In genomic region chr7:109821156-109821555, GRCh38 we compare ENCODE assay signal across 22 cellular contexts.
A peak's percentile ranks its signal among the peaks of the same experiment; 100 is the strongest.
DNase-seq lines count a peak whose midpoint lies in the region; ATAC-seq, FAIRE-seq and TF ChIP-seq lines count a peak whose summit lies in the region.
"Had no signal": no experiment of that assay in that cellular context is flagged by ENCODE, and none has a peak within 500 bp of the region (broad histone marks: within the 10 kb centered on the region; RNA-seq: fewer than 3 reads in every experiment).

No MANE protein-coding gene starts in this region.

- no peaks in the 10 kb centered on the region for H4K20me1 ChIP-seq in astrocyte (ENCODE audit: insufficient read depth, low read length)
- H4K20me1 ChIP-seq: BLaER1 had no signal

- H3K4me3 ChIP-seq in astrocyte (ENCODE audit: insufficient read depth, low read depth, low read length) = no peak overlapping the region
- no peak overlapping the region for H3K4me3 ChIP-seq in SJCRH30
- H3K4me3 ChIP-seq: BLaER1, GM12878, GM23338 had no signal

- H3K4me2 ChIP-seq in astrocyte (ENCODE audit: low read length) = no peak overlapping the region
- H3K4me2 ChIP-seq: BLaER1, GM23338 had no signal

- H3K4me3 Mint-ChIP-seq in astrocyte (ENCODE audit: unreplicated experiment) = no peak overlapping the region
- H3K4me3 Mint-ChIP-seq: B cell; CD4-positive, CD25-positive, alpha-beta regulatory T cell; CD8-positive, alpha-beta T cell; GM23338; H9 had no signal

- no peaks in the 10 kb centered on the region for H3K9me3 Mint-ChIP-seq in astrocyte (ENCODE audit: unreplicated experiment)

- peaks cover 7% of the 10 kb centered on the region for H3K4me1 Mint-ChIP-seq in astrocyte (ENCODE audit: low read depth, unreplicated experiment)
- H3K4me1 Mint-ChIP-seq: B cell; CD4-positive, CD25-positive, alpha-beta regulatory T cell had no signal

- H3K36me3 ChIP-seq in astrocyte (ENCODE audit: insufficient read depth, low read length) = no peaks in the 10 kb centered on the region
- no peaks in the 10 kb centered on the region for H3K36me3 ChIP-seq in SJCRH30
- H3K36me3 ChIP-seq: BLaER1 had no signal

- H3K9me3 ChIP-seq in astrocyte (ENCODE audit: insufficient read depth, low read depth, low read length) (no peaks in the 10 kb centered on the region), SJCRH30 (replicated peaks) (peaks cover 3% of the 10 kb centered on the region; the same call in 1 of the 2 replicates)
- H3K9me3 ChIP-seq: Caco-2 had no signal

- H3K27me3 ChIP-seq in astrocyte (ENCODE audit: insufficient read depth, low read length) (no peaks in the 10 kb centered on the region), SJCRH30 (no peaks in the 10 kb centered on the region)
- H3K27me3 ChIP-seq: BLaER1 had no signal

- H3K27ac ChIP-seq in astrocyte (ENCODE audit: low read depth, low read length) (no peak overlapping the region), SJCRH30 (no peak overlapping the region)
- H3K27ac ChIP-seq: BLaER1, C4-2B had no signal

- ATAC-seq in left colon = no peak
- ATAC-seq: CD8-positive, alpha-beta T cell; GM12878; GM23338; HCT116 had no signal

- intact Hi-C loops in left colon (cut with DNase I, micrococcal nuclease) = no loop called here

- FAIRE-seq in astrocyte (lab: Jason Lieb, UNC) = no peak
- FAIRE-seq: D721Med, GM12878, GM19239 had no signal

- no peaks in the 10 kb centered on the region for H3K27me3 Mint-ChIP-seq in astrocyte (ENCODE audit: low read depth, unreplicated experiment)
- H3K27me3 Mint-ChIP-seq: B cell; CD4-positive, CD25-positive, alpha-beta regulatory T cell had no signal

- H3K27ac Mint-ChIP-seq in astrocyte (ENCODE audit: unreplicated experiment) = peak overlapping the region; percentile 80
- H3K27ac Mint-ChIP-seq: B cell; CD4-positive, CD25-positive, alpha-beta regulatory T cell; CD8-positive, alpha-beta T cell; GM23338; H9 had no signal

- H3K36me3 Mint-ChIP-seq in astrocyte (ENCODE audit: low read depth, unreplicated experiment) = no peaks in the 10 kb centered on the region
- H3K36me3 Mint-ChIP-seq: CD4-positive, CD25-positive, alpha-beta regulatory T cell; CD8-positive, alpha-beta T cell had no signal

- DNase-seq in EL = peak; percentile 65
- no peak for DNase-seq in astrocyte (ENCODE audit: low read depth)
- peak; percentile 49 for DNase-seq in kidney tubule cell (ENCODE audit: low spot score)
- no peak for DNase-seq in left colon
- DNase-seq in activated naive CD4-positive, alpha-beta T cell treated with anti-CD3 and anti-CD28 coated beads, Interleukin-2, amount 50 U/mL, for 16 hours = no peak
- no peak for DNase-seq in HPDE6-E6E7 (ENCODE audit: extremely low spot score)
- no peak for DNase-seq in SJCRH30
- DNase-seq: Caco-2; CD4-positive, CD25-positive, alpha-beta regulatory T cell; CD8-positive, alpha-beta T cell; DMS 273 treated with DMSO at 0.1 percent for 48 hours; DMS79; GDM1; H9 had no signal

- TF ChIP-seq CTCF in astrocyte (IDR thresholded peaks at IDR 0.05; ENCODE audit: insufficient read depth, low read depth, low read length) = no peak

- no peak overlapping the region for H3K9ac ChIP-seq in astrocyte (ENCODE audit: low read length)
- H3K9ac ChIP-seq: BLaER1 had no signal

- H3K4me1 ChIP-seq in astrocyte (ENCODE audit: insufficient read depth, low read length) (no peaks in the 10 kb centered on the region), SJCRH30 (no peaks in the 10 kb centered on the region)
- H3K4me1 ChIP-seq: BLaER1, Caco-2 had no signal

- no peaks in the 10 kb centered on the region for H3K79me2 ChIP-seq in astrocyte (ENCODE audit: insufficient read depth, low read length)

- H2AFZ ChIP-seq in astrocyte (ENCODE audit: low read depth, low read length) = no peak overlapping the region
- H2AFZ ChIP-seq: GM23338 had no signal

Comparison
In these comparisons a context has a peak if more than half of its experiments do, and no peak if none do; other contexts are left out.
1. DNase-seq: peak in EL (single experiment) and kidney tubule cell (single experiment); none in astrocyte (single experiment), left colon (0 of 2), activated naive CD4-positive, alpha-beta T cell treated with anti-CD3 and anti-CD28 coated beads, Interleukin-2, amount 50 U/mL, for 16 hours (single experiment), HPDE6-E6E7 (single experiment) and SJCRH30 (0 of 2).